ENCODE assay signal across 20 cellular contexts in genomic region chr20:58148891-58149290, GRCh38.
DNase-seq lines count a peak whose midpoint lies in the region; ATAC-seq and TF ChIP-seq lines count a peak whose summit lies in the region.
"Had no signal": no experiment of that assay in that cellular context is flagged by ENCODE, and none has a peak within 500 bp of the region (broad histone marks: within the 10 kb centered on the region; RNA-seq: fewer than 3 reads in every experiment).

No MANE protein-coding gene starts in this region.

- no peak overlapping the region for H3K4me2 ChIP-seq in neural progenitor cell

- DNase-seq in cardiac septum (ENCODE audit: low spot score), result peak; percentile 47
- no peak for DNase-seq in Right ventricle myocardium superior
- DNase-seq in ascending aorta (ENCODE audit: low spot score in 2 of 2), result peak; percentile 40 to 85
- DNase-seq in neural progenitor cell (ENCODE audit: low spot score), result no peak
- no peak for DNase-seq in activated T-cell treated with anti-CD3 and anti-CD28 coated beads, Interleukin-2, amount 50 U/mL, for 48 hours
- DNase-seq: DMS53, GDM1, GOT3, HCEC 1CT, KG1, NCI-H1105, NCI-H146, NCI-H2081 treated with DMSO at 0.1 percent for 48 hours, NCI-H2171 treated with DMSO at 0.1 percent for 48 hours, NCI-H524 treated with DMSO at 0.1 percent for 48 hours, NCI-H82, SHP77 treated with DMSO at 0.1 percent for 48 hours had no signal

- no peaks in the 10 kb centered on the region for H3K79me2 ChIP-seq in neural progenitor cell (ENCODE audit: low read depth)

- no peaks in the 10 kb centered on the region for H3K36me3 Mint-ChIP-seq in neural progenitor cell

- intact Hi-C loops in cardiac septum (cut with DNase I), result no loop called here
- intact Hi-C loops in Right ventricle myocardium superior (cut with DNase I), result no loop called here
- intact Hi-C loops in ascending aorta (cut with DNase I), result loop anchor here (5.0 kb wide), 1 partner anchor 432 kb away; no protein-coding TSS in a partner anchor

- TF ChIP-seq CTCF in ascending aorta (IDR thresholded peaks at IDR 0.05) (no peak), neural progenitor cell (IDR thresholded peaks at IDR 0.05) (no peak)

- H3K4me3 ChIP-seq in ascending aorta, result peak overlapping the region in 1 of 2 donors; percentile 28
- H3K4me3 ChIP-seq in neural progenitor cell, result no peak overlapping the region
- H3K4me3 ChIP-seq: SK-N-MC had no signal

- peak overlapping the region; percentile 65 to 93 for H3K27ac ChIP-seq in ascending aorta
- no peak overlapping the region for H3K27ac ChIP-seq in neural progenitor cell
- H3K27ac ChIP-seq: SK-N-MC had no signal

- H3K9ac ChIP-seq in neural progenitor cell, result no peak overlapping the region

- peaks cover 18% of the 10 kb centered on the region for H3K27me3 Mint-ChIP-seq in neural progenitor cell (ENCODE audit: insufficient read depth, low read depth)

- H4K20me1 ChIP-seq in neural progenitor cell (ENCODE audit: low read depth), result no peaks in the 10 kb centered on the region

- H3K9me3 Mint-ChIP-seq in neural progenitor cell, result peaks cover 11% of the 10 kb centered on the region

- H3K9me3 ChIP-seq in ascending aorta, result no peaks in the 10 kb centered on the region
- H3K9me3 ChIP-seq in neural progenitor cell (ENCODE audit: low read depth), result no peaks in the 10 kb centered on the region

- no peak overlapping the region for H3K4me3 Mint-ChIP-seq in neural progenitor cell

- H3K4me1 Mint-ChIP-seq in neural progenitor cell, result peaks cover 13% of the 10 kb centered on the region

- ATAC-seq in Right ventricle myocardium superior (ENCODE audit: poor library complexity), result no peak
- no peak for ATAC-seq in HG03280 (IDR thresholded peaks at IDR 0.05; ENCODE audit: unreplicated experiment)
- ATAC-seq in GM18870 (IDR thresholded peaks at IDR 0.05; ENCODE audit: unreplicated experiment), result no peak

- H3F3A ChIP-seq in neural progenitor cell (ENCODE audit: low read depth), result no peaks in the 10 kb centered on the region

- H3K36me3 ChIP-seq in ascending aorta, result no peaks in the 10 kb centered on the region
- no peaks in the 10 kb centered on the region for H3K36me3 ChIP-seq in neural progenitor cell

- H3K4me1 ChIP-seq in ascending aorta (peaks cover 14 to 47% of the 10 kb centered on the region in 2 donors), neural progenitor cell (peaks cover 17% of the 10 kb centered on the region)

- H2AFZ ChIP-seq in neural progenitor cell (replicated peaks), result no peak overlapping the region

- peak overlapping the region; percentile 11 for H3K27ac Mint-ChIP-seq in neural progenitor cell

- H3K27me3 ChIP-seq in ascending aorta (no peaks in the 10 kb centered on the region), neural progenitor cell (peaks cover 36% of the 10 kb centered on the region)

Comparison
In these comparisons a context has a peak if more than half of its experiments do, and no peak if none do; other contexts are left out.
1. DNase-seq: peak in cardiac septum (single experiment) and ascending aorta (2 of 2); none in Right ventricle myocardium superior (single experiment), neural progenitor cell (single experiment) and activated T-cell treated with anti-CD3 and anti-CD28 coated beads, Interleukin-2, amount 50 U/mL, for 48 hours (0 of 2).